ENCODE assay signal across 25 cellular contexts in the genomic region with DNA sequence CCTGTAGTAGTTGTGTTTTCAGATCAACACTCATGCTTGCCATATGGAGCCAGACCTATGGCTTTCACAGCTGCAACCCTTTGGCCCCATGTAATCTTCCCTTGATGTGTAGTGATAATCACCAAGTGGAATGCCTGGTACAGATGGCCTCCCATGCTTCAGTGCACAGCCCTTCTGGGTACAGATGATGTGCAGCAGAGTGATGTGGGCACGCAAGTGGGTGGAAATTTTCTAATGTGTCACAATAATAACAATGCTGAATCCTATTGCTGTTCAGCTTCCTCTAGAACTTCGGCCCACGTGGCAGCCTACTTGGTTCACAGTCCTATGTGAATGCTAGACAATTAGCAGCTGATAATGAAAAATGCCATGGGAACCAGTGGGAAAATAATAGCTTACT.
A peak's percentile ranks its signal among the peaks of the same experiment; 100 is the strongest.
DNase-seq lines count a peak whose midpoint lies in the region; FAIRE-seq and TF ChIP-seq lines count a peak whose summit lies in the region.
"Had no signal": no experiment of that assay in that cellular context is flagged by ENCODE, and none has a peak within 500 bp of the region (broad histone marks: within the 10 kb centered on the region; RNA-seq: fewer than 3 reads in every experiment).

No MANE protein-coding gene starts in this region.

- no peak overlapping the region for H3K9ac ChIP-seq in GM23248

- H3K4me1 ChIP-seq in GM23248 (ENCODE audit: insufficient read depth), result peaks cover 4% of the 10 kb centered on the region; the same call in 1 of the 2 replicates
- H3K4me1 ChIP-seq in small intestine (ENCODE audit: control insufficient read depth in 2 of 2, insufficient read depth in 1 of 2, low read depth in 1 of 2, low read length in 1 of 2), result no peaks in the 10 kb centered on the region
- no peaks in the 10 kb centered on the region for H3K4me1 ChIP-seq in ovary (ENCODE audit: insufficient read depth)
- H3K4me1 ChIP-seq: foreskin keratinocyte had no signal

- H3K9me3 ChIP-seq in GM23248 (ENCODE audit: low read depth), result no peaks in the 10 kb centered on the region
- no peaks in the 10 kb centered on the region for H3K9me3 ChIP-seq in small intestine (ENCODE audit: control insufficient read depth, low read depth)
- H3K9me3 ChIP-seq in ovary, result no peaks in the 10 kb centered on the region

- no peak overlapping the region for H2AFZ ChIP-seq in GM23248

- no peaks in the 10 kb centered on the region for H3K27me3 ChIP-seq in GM23248 (replicated peaks; ENCODE audit: insufficient read depth)
- H3K27me3 ChIP-seq in dorsolateral prefrontal cortex, result no peaks in the 10 kb centered on the region
- peaks cover 0 to 3% of the 10 kb centered on the region in 2 donors for H3K27me3 ChIP-seq in small intestine (ENCODE audit: control insufficient read depth in 2 of 2, insufficient read depth in 2 of 2, low read length in 2 of 2)
- H3K27me3 ChIP-seq in ovary, result no peaks in the 10 kb centered on the region
- H3K27me3 ChIP-seq: foreskin keratinocyte had no signal

- TF ChIP-seq EP300 in ovary (IDR thresholded peaks at IDR 0.05), result no peak

- TF ChIP-seq POLR2A in ovary (IDR thresholded peaks at IDR 0.05), result no peak

- intact Hi-C loops in dorsolateral prefrontal cortex (cut with DNase I), result no loop called here
- intact Hi-C loops in ovary (cut with DNase I), result no loop called here

- 39 to 61% methylated on average over 3 of the region's 3 CpGs for WGBS in GM23248 (ENCODE audit: low coverage in 1 of 2, low lambda C conversion rate in 2 of 2, missing lambda C conversion rate in 2 of 2), 2 experiments
- WGBS in small intestine, 3 donors, result 77 to 89% (median 82%) methylated on average over 3 of the region's 3 CpGs
- 66 to 70% (median 68%) methylated on average over 3 of the region's 3 CpGs for WGBS in ovary, 3 donors

- no peaks in the 10 kb centered on the region for H3F3A ChIP-seq in GM23248 (ENCODE audit: insufficient read depth)

- TF ChIP-seq CTCF in dorsolateral prefrontal cortex (IDR thresholded peaks at IDR 0.05 in 54 of 56, conservative IDR thresholded peaks at IDR 0.05 in 2 of 56; ENCODE audit: low read depth in 1 of 56, partially characterized antibody in 56 of 56), result no peak
- TF ChIP-seq CTCF in GM13976 (IDR thresholded peaks at IDR 0.05; ENCODE audit: borderline replicate concordance, control extremely low read depth, extremely low read depth, insufficient read depth, missing control alignments), result no peak
- TF ChIP-seq CTCF in ovary (IDR thresholded peaks at IDR 0.05), result no peak

- H4K20me1 ChIP-seq in GM23248 (ENCODE audit: insufficient read depth), result no peaks in the 10 kb centered on the region

- no peaks in the 10 kb centered on the region for H3K79me2 ChIP-seq in GM23248 (ENCODE audit: insufficient read depth)

- H3K4me2 ChIP-seq in GM23248 (ENCODE audit: unreplicated experiment), result no peak overlapping the region

- H3K9me2 ChIP-seq in GM23248 (ENCODE audit: insufficient read depth), result no peaks in the 10 kb centered on the region

- FAIRE-seq in small intestine (lab: Jason Lieb, UNC), result no peak

- in situ Hi-C loops in GM23248 (cut with MboI) (no loop called here), GM13976 (cut with MboI; ENCODE audit: low sequenced_read_pairs, unreplicated experiment) (no loop called here)

- H3K4me3 ChIP-seq in GM23248, result no peak overlapping the region
- no peak overlapping the region for H3K4me3 ChIP-seq in dorsolateral prefrontal cortex
- no peak overlapping the region for H3K4me3 ChIP-seq in small intestine (ENCODE audit: low read depth in 1 of 2, low read length in 2 of 2)
- H3K4me3 ChIP-seq in ovary, result no peak overlapping the region
- H3K4me3 ChIP-seq: lung had no signal

- DNase-seq in GM23248, result peak; percentile 18
- DNase-seq in NCI-H69 (lab: John Stamatoyannopoulos, UW), result peak; percentile 71
- DNase-seq in dorsolateral prefrontal cortex, result peak in 6 of 10 donors; percentile 28 to 48 (median 34)
- DNase-seq in small intestine, result peak; percentile 3
- no peak for DNase-seq in effector CD4-positive, alpha-beta T cell
- DNase-seq in GM13976 (ENCODE audit: low spot score), result no peak
- no peak for DNase-seq in DMS153 treated with DMSO at 0.1 percent for 48 hours (lab: John Stamatoyannopoulos, UW; ENCODE audit: unreplicated experiment)
- no peak for DNase-seq in ovary
- DNase-seq: activated CD4-positive, alpha-beta T cell treated with anti-CD3 and anti-CD28 coated beads, Interleukin-2, amount 10 ng/mL, durations not matched to agents 24 days and 14 days; activated CD8-positive, alpha-beta memory T cell treated with anti-CD3 and anti-CD28 coated beads, Interleukin-2, amount 10 ng/mL, durations not matched to agents 7 days and 5 days; CD8-positive, alpha-beta T cell; cerebellar nuclear complex; DND-41; effector CD8-positive, alpha-beta T cell; erythroblast; foreskin keratinocyte; H9; islet precursor cell; NCI-H1105 treated with DMSO at 0.1 percent for 48 hours; NCI-H2107; NCI-H526 treated with DMSO at 0.1 percent for 48 hours; SHP77; stimulated activated CD4-positive, alpha-beta T cell treated with anti-CD3 and anti-CD28 coated beads, Interleukin-4, amount 100 ng/mL, for 24 hours; stimulated activated naive CD4-positive, alpha-beta T cell treated with Interleukin-2 at 50 U/mL for 16 hours had no signal

- H3K36me3 ChIP-seq in GM23248 (ENCODE audit: low read depth), result no peaks in the 10 kb centered on the region
- H3K36me3 ChIP-seq in small intestine (ENCODE audit: control insufficient read depth in 2 of 2, insufficient read depth in 2 of 2, low read length in 2 of 2), result no peaks in the 10 kb centered on the region
- no peaks in the 10 kb centered on the region for H3K36me3 ChIP-seq in ovary

- no peak overlapping the region for H3K27ac ChIP-seq in GM23248
- no peak overlapping the region for H3K27ac ChIP-seq in dorsolateral prefrontal cortex
- no peak overlapping the region for H3K27ac ChIP-seq in small intestine (ENCODE audit: low read depth in 1 of 2, low read length in 1 of 2)
- no peak overlapping the region for H3K27ac ChIP-seq in ovary
- H3K27ac ChIP-seq: foreskin keratinocyte had no signal

Comparison
In these comparisons a context has a peak if more than half of its experiments do, and no peak if none do; other contexts are left out.
1. DNase-seq: peak in GM23248 (single experiment), NCI-H69 (single experiment), dorsolateral prefrontal cortex (6 of 10) and small intestine (single experiment); none in effector CD4-positive, alpha-beta T cell (single experiment), GM13976 (single experiment), DMS153 treated with DMSO at 0.1 percent for 48 hours (single experiment) and ovary (0 of 5).